18 cellular contexts compared by ENCODE assay signal in the genomic region with DNA sequence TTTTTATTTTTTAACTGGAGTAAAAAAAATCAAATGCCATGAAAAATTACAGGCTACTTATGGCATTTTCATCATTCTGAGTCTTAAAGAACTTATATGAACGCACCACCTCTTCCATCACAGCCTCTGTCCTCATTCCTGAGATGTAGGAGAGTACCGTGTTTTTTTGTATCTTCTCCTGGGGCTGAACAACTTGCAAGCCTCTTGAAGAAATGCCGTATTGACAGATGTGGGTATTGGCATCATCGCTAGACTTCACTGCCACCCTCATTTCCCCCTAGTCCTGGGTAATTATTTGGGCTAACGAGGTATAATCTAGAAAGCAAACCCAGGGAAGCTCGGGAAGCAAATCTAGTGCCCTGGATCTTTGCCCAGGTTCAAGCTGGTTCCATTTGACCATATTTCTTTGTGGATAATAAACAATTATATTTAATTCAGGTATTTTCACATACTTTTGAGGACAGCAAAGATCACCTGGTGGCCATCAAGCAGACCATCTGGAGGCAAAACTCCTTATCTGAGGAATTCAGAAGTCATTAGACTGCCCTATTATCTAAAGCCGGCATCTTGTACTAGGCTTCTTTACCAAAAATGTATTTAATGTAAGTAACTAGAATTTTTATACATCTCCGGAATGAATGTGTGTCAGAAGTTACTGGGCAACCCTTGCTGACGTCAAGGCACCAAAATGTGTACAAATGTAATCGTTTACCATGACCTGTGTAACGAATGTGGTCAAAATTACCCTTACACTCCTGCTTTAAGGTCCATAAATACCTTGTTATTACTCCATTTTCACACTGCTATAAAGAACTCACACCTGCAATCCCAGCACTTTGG.
"Had no signal": no experiment of that assay in that cellular context is flagged by ENCODE, and none has a peak within 500 bp of the region (broad histone marks: within the 10 kb centered on the region; RNA-seq: fewer than 3 reads in every experiment).

No MANE protein-coding gene starts in this region.

- H3K27me3 Mint-ChIP-seq: IgD-negative memory B cell had no signal

- DNase-seq: KBM-7, MG63, NCI-H1092, NCI-H1105 treated with DMSO at 0.1 percent for 48 hours, NCI-H1436, NCI-H187 treated with DMSO at 0.1 percent for 48 hours, NCI-H2029 treated with DMSO at 0.1 percent for 48 hours, NCI-H2107, NCI-H2171 treated with DMSO at 0.1 percent for 48 hours, NCI-H345, NCI-H446 treated with DMSO at 0.1 percent for 48 hours, NCI-H510A treated with DMSO at 0.1 percent for 48 hours, NCI-H526, NCI-H82, Right ventricle myocardium superior, RPMI8226, SIG-M5 had no signal
